Comparison of ENCODE assay signal across 17 cellular contexts in genomic region chr1:227792216-227793078, GRCh38. TPM values are rescaled to one million over a fixed set of nuclear protein-coding genes. Genes with fewer than 3 reads are reported as not detected.
DNase-seq lines count a peak whose midpoint lies in the region; ATAC-seq and TF ChIP-seq lines count a peak whose summit lies in the region.
"Had no signal": no experiment of that assay in that cellular context is flagged by ENCODE, and none has a peak within 500 bp of the region (broad histone marks: within the 10 kb centered on the region; RNA-seq: fewer than 3 reads in every experiment).

No MANE protein-coding gene starts in this region.

- no peaks in the 10 kb centered on the region for H3K9me2 ChIP-seq in DOHH2 (replicated peaks; ENCODE audit: control insufficient read depth, low read length)

- peak overlapping the region; percentile 91 for H2BK12ac ChIP-seq in neuronal stem cell (ENCODE audit: low read length)

- H3K4me3 ChIP-seq in DOHH2 (ENCODE audit: low read length) (no peak overlapping the region), neuronal stem cell (ENCODE audit: low read length in 2 of 2) (no peak overlapping the region)
- H3K4me3 ChIP-seq: cardiac muscle cell, stomach had no signal

- no peaks in the 10 kb centered on the region for H4K20me1 ChIP-seq in DOHH2 (ENCODE audit: control insufficient read depth, insufficient read depth, low read depth, low read length)

- peak overlapping the region; percentile 97 for H2AK5ac ChIP-seq in neuronal stem cell (ENCODE audit: low read depth, low read length)

- no peak overlapping the region for H2AFZ ChIP-seq in neuronal stem cell (ENCODE audit: low read length)

- DNase-seq in HFFc6 (no peak), chondrocyte (ENCODE audit: low spot score) (no peak), neuronal stem cell (ENCODE audit: low spot score) (no peak), NCI-H748 (lab: John Stamatoyannopoulos, UW; ENCODE audit: unreplicated experiment) (no peak), T-helper 9 cell (no peak)
- DNase-seq: activated CD4-positive, alpha-beta T cell treated with anti-CD3 and anti-CD28 coated beads for 36 hours; activated gamma-delta T cell; erythroblast; midbrain; NCI-H1436 treated with DMSO at 0.1 percent for 48 hours; NCI-H774; stimulated activated CD4-positive, alpha-beta T cell treated with anti-CD3 and anti-CD28 coated beads, Interleukin-4, amount 100 ng/mL, for 24 hours; stomach had no signal

- H3K36me3 ChIP-seq in DOHH2 (ENCODE audit: control insufficient read depth, low read length) = no peaks in the 10 kb centered on the region
- H3K36me3 ChIP-seq in neuronal stem cell (replicated peaks in 1 of 2; ENCODE audit: control insufficient read depth in 2 of 2, insufficient read depth in 2 of 2, low read length in 2 of 2) = no peaks in the 10 kb centered on the region
- H3K36me3 ChIP-seq: cardiac muscle cell, stomach had no signal

- no peak overlapping the region for H3K27ac ChIP-seq in DOHH2 (ENCODE audit: low read depth, low read length)
- no peak overlapping the region for H3K27ac ChIP-seq in neuronal stem cell (replicated peaks; ENCODE audit: low read length)
- H3K27ac ChIP-seq: cardiac muscle cell had no signal

- TF ChIP-seq CTCF in DOHH2 (IDR thresholded peaks at IDR 0.05; ENCODE audit: low read depth, low read length, poor library complexity, severe bottlenecking) (peak; percentile 26), HFFc6 (IDR thresholded peaks at IDR 0.05) (peak; percentile 54; the same call in 1 of the 2 replicates), chondrocyte (IDR thresholded peaks at IDR 0.05) (peak; percentile 44)

- H3K4me2 ChIP-seq in DOHH2 (ENCODE audit: low read length) (no peak overlapping the region), neuronal stem cell (ENCODE audit: insufficient read depth, low read length, poor library complexity, severe bottlenecking) (no peak overlapping the region)

- peak overlapping the region; percentile 84 for H2BK5ac ChIP-seq in neuronal stem cell (ENCODE audit: low read length)

- H4K8ac ChIP-seq in neuronal stem cell (ENCODE audit: low read depth, low read length) = no peak overlapping the region

- peak overlapping the region; percentile 43 for H3K14ac ChIP-seq in neuronal stem cell (ENCODE audit: low read length)

- H3K9ac ChIP-seq in neuronal stem cell (ENCODE audit: low read depth, low read length, poor library complexity) = no peak overlapping the region

- H4K91ac ChIP-seq in neuronal stem cell (ENCODE audit: low read depth, low read length, poor library complexity) = peak overlapping the region; percentile 87

- H2BK15ac ChIP-seq in neuronal stem cell (ENCODE audit: low read length) = peak overlapping the region; percentile 99

- H3K4ac ChIP-seq in neuronal stem cell (ENCODE audit: low read length) = peak overlapping the region; percentile 97

- H3K79me2 ChIP-seq in DOHH2 (ENCODE audit: control insufficient read depth, low read length) = no peaks in the 10 kb centered on the region

- peaks cover 6% of the 10 kb centered on the region for H3K4me1 ChIP-seq in DOHH2 (ENCODE audit: control insufficient read depth, low read length)
- peaks cover 17 to 25% of the 10 kb centered on the region in 2 donors for H3K4me1 ChIP-seq in neuronal stem cell (ENCODE audit: control insufficient read depth in 2 of 2, insufficient read depth in 1 of 2, low read depth in 1 of 2, low read length in 2 of 2)

- H3K23ac ChIP-seq in neuronal stem cell (ENCODE audit: low read depth, low read length, poor library complexity) = peak overlapping the region; percentile 63

- H3K79me1 ChIP-seq in neuronal stem cell (ENCODE audit: low read depth, low read length) = no peaks in the 10 kb centered on the region

- H3K27me3 ChIP-seq in DOHH2 (ENCODE audit: control insufficient read depth, low read length) (peaks cover 6% of the 10 kb centered on the region; the same call in 1 of the 2 replicates), neuronal stem cell (ENCODE audit: control insufficient read depth in 3 of 3, insufficient read depth in 3 of 3, low read depth in 1 of 3, low read length in 3 of 3) (peaks cover 2 to 47% (median 19%) of the 10 kb centered on the region in 3 experiments)
- H3K27me3 ChIP-seq: cardiac muscle cell had no signal

- H3K4me1 Mint-ChIP-seq in HFFc6 (ENCODE audit: low read depth) = peaks cover 42% of the 10 kb centered on the region
- peaks cover 31% of the 10 kb centered on the region for H3K4me1 Mint-ChIP-seq in chondrocyte (ENCODE audit: low read depth)

- WGBS in neuronal stem cell (ENCODE audit: extremely low coverage in 2 of 2, insufficient read length in 2 of 2, insufficient replicate concordance in 1 of 2), 2 donors = no CpG with 5 or more reads among the region's 19 CpGs

- H3K27ac Mint-ChIP-seq in HFFc6 = no peak overlapping the region
- no peak overlapping the region for H3K27ac Mint-ChIP-seq in chondrocyte (ENCODE audit: unreplicated experiment)
- H3K27ac Mint-ChIP-seq: activated CD4-positive, alpha-beta T cell treated with anti-CD3 and anti-CD28 coated beads for 36 hours had no signal

- H2BK120ac ChIP-seq in neuronal stem cell (ENCODE audit: low read depth, low read length) = peak overlapping the region; percentile 97

- peak overlapping the region; percentile 96 for H3K18ac ChIP-seq in neuronal stem cell (ENCODE audit: low read length)

- peaks cover 3% of the 10 kb centered on the region for H3K27me3 Mint-ChIP-seq in HFFc6 (ENCODE audit: insufficient read depth)
- no peaks in the 10 kb centered on the region for H3K27me3 Mint-ChIP-seq in chondrocyte (ENCODE audit: low read depth)
- H3K27me3 Mint-ChIP-seq: activated CD4-positive, alpha-beta T cell treated with anti-CD3 and anti-CD28 coated beads for 36 hours had no signal

- H3K9me3 Mint-ChIP-seq in HFFc6 (no peaks in the 10 kb centered on the region), chondrocyte (ENCODE audit: low read depth) (no peaks in the 10 kb centered on the region)

- H3K36me3 Mint-ChIP-seq in HFFc6 (ENCODE audit: low read depth) = no peaks in the 10 kb centered on the region
- no peaks in the 10 kb centered on the region for H3K36me3 Mint-ChIP-seq in chondrocyte (ENCODE audit: low read depth)

- ATAC-seq in GM21786 (IDR thresholded peaks at IDR 0.05; ENCODE audit: unreplicated experiment) (no peak), HG03095 (IDR thresholded peaks at IDR 0.05; ENCODE audit: unreplicated experiment) (no peak)
- ATAC-seq: activated CD4-positive, alpha-beta T cell treated with anti-CD3 and anti-CD28 coated beads for 36 hours had no signal

- H3K9me3 ChIP-seq in DOHH2 (ENCODE audit: control insufficient read depth, insufficient read depth, low read length) (no peaks in the 10 kb centered on the region), neuronal stem cell (replicated peaks in 1 of 2; ENCODE audit: control insufficient read depth in 2 of 2, insufficient read depth in 1 of 2, low read depth in 1 of 2, low read length in 2 of 2) (no peaks in the 10 kb centered on the region)
- H3K9me3 ChIP-seq: stomach had no signal

- H3F3A ChIP-seq in DOHH2 (ENCODE audit: control insufficient read depth, insufficient read depth) = no peaks in the 10 kb centered on the region

- H3K4me3 Mint-ChIP-seq in HFFc6 (no peak overlapping the region), chondrocyte (ENCODE audit: unreplicated experiment) (no peak overlapping the region)
- H3K4me3 Mint-ChIP-seq: activated CD4-positive, alpha-beta T cell treated with anti-CD3 and anti-CD28 coated beads for 36 hours had no signal

RNA-seq across cellular contexts. Expression of gene PRSS38, which starts 23.0 kb away (rescaled TPM):
- total RNA-seq in HFFc6 (2021; fragmentation: NEBNext Ultra II Directional; extraction: Animal tissue kit (Norgen Biotek cat#: 25700)) = not detected
- total RNA-seq in chondrocyte = not detected in 3 replicates
- not detected for polyA plus RNA-seq in neuronal stem cell (2013, experiment 1 of 2)
- polyA plus RNA-seq in neuronal stem cell (2013, experiment 2 of 2) = not detected
- total RNA-seq: activated CD4-positive, alpha-beta T cell treated with anti-CD3 and anti-CD28 coated beads for 36 hours; cardiac muscle cell; stomach had no signal
- polyA plus RNA-seq: cardiac muscle cell, stomach had no signal

RNA-seq across cellular contexts. Expression of gene SNAP47, which starts 57.2 kb away (rescaled TPM):
- total RNA-seq in HFFc6 (2021; fragmentation: NEBNext Ultra II Directional; extraction: Animal tissue kit (Norgen Biotek cat#: 25700)) = 10 to 100 TPM; 27.0 to 31.2 (median 30.4) TPM
- total RNA-seq in chondrocyte = 22.5 to 30.9 TPM (median 23.5 TPM) in 3 replicates
- polyA plus RNA-seq in neuronal stem cell (2013, experiment 1 of 2) = 27.1 TPM
- 25.3 TPM for polyA plus RNA-seq in neuronal stem cell (2013, experiment 2 of 2)

RNA-seq across cellular contexts. Expression of gene JMJD4, which starts 57.3 kb away (rescaled TPM):
- 10 to 100 TPM; 20.2 to 23.1 (median 21.5) TPM for total RNA-seq in HFFc6 (2021; fragmentation: NEBNext Ultra II Directional; extraction: Animal tissue kit (Norgen Biotek cat#: 25700))
- 15.0 to 24.2 TPM (median 17.8 TPM) in 3 replicates for total RNA-seq in chondrocyte
- 6.4 TPM for polyA plus RNA-seq in neuronal stem cell (2013, experiment 1 of 2)
- 5.6 TPM for polyA plus RNA-seq in neuronal stem cell (2013, experiment 2 of 2)
